24 cellular contexts compared by ENCODE assay signal in genomic region chr5:32008746-32009145, GRCh38.
DNase-seq lines count a peak whose midpoint lies in the region; ATAC-seq and TF ChIP-seq lines count a peak whose summit lies in the region.
"Had no signal": no experiment of that assay in that cellular context is flagged by ENCODE, and none has a peak within 500 bp of the region (broad histone marks: within the 10 kb centered on the region; RNA-seq: fewer than 3 reads in every experiment).

No MANE protein-coding gene starts in this region.

- H3K9me3 Mint-ChIP-seq in H9: no peaks in the 10 kb centered on the region
- H3K9me3 Mint-ChIP-seq in WTC11: no peaks in the 10 kb centered on the region
- no peaks in the 10 kb centered on the region for H3K9me3 Mint-ChIP-seq in stimulated activated naive B cell treated with anti-CD40 and anti-IgM and Interleukin-4, amounts not matched to agents 10 μg/mL and 1 μg/mL and 100 μg/mL, for 72 hours
- H3K9me3 Mint-ChIP-seq in nephron progenitor cell: no peaks in the 10 kb centered on the region
- H3K9me3 Mint-ChIP-seq: CD4-positive, alpha-beta T cell had no signal

- H3K4me3 Mint-ChIP-seq in H9: no peak overlapping the region
- no peak overlapping the region for H3K4me3 Mint-ChIP-seq in WTC11
- no peak overlapping the region for H3K4me3 Mint-ChIP-seq in stimulated activated naive B cell treated with anti-CD40 and anti-IgM and Interleukin-4, amounts not matched to agents 10 μg/mL and 1 μg/mL and 100 μg/mL, for 72 hours
- no peak overlapping the region for H3K4me3 Mint-ChIP-seq in nephron progenitor cell
- H3K4me3 Mint-ChIP-seq: CD14-positive monocyte; CD4-positive, alpha-beta T cell; CD8-positive, alpha-beta memory T cell had no signal

- POLR2A ChIA-PET in WTC11 (lab: Charles Lee): no interaction called here

- no peak overlapping the region for H4K5ac ChIP-seq in H9 (ENCODE audit: insufficient read length, low read depth, low read length)

- H3K14ac ChIP-seq in H9 (ENCODE audit: insufficient read depth, low read length): no peak overlapping the region

- no peak overlapping the region for H2BK12ac ChIP-seq in H9 (ENCODE audit: insufficient read length, low read depth, low read length)

- H3K4me2 ChIP-seq in H9 (ENCODE audit: insufficient read depth, insufficient read length, low read length): no peak overlapping the region
- H3K4me2 ChIP-seq: A549; BLaER1 treated with 17β-estradiol and CSF1 and Interleukin-3, amounts not matched to agents 10 nM and 100 nM had no signal

- DNase-seq in H9: no peak
- no peak for DNase-seq in WTC11 (ENCODE audit: low spot score)
- peak; percentile 55 for DNase-seq in mesenteric fat pad (ENCODE audit: low spot score)
- DNase-seq in stimulated activated naive B cell treated with anti-CD40 and anti-IgM and Interleukin-4, amounts not matched to agents 10 μg/mL and 1 μg/mL and 100 μg/mL, for 72 hours: no peak
- DNase-seq in SKM-1 treated with dmso at 0.1 percent for 144 hours (lab: John Stamatoyannopoulos, UW; ENCODE audit: unreplicated experiment): no peak
- no peak for DNase-seq in nephron progenitor cell
- DNase-seq: 8988T; ACHN; AML-193; BE2C; CD4-positive, alpha-beta T cell; CD8-positive, alpha-beta memory T cell; DMS 273 treated with DMSO at 0.1 percent for 48 hours; DMS79; EL; GDM1; GOT3; H7 had no signal

- no peak overlapping the region for H2BK15ac ChIP-seq in H9 (ENCODE audit: low read depth, low read length)

- no peaks in the 10 kb centered on the region for H3K27me3 ChIP-seq in H9 (ENCODE audit: insufficient read depth, low read length)
- H3K27me3 ChIP-seq: BE2C; BLaER1 treated with 17β-estradiol and CSF1 and Interleukin-3, amounts not matched to agents 10 nM and 100 nM had no signal

- H3K18ac ChIP-seq in H9 (ENCODE audit: insufficient read length, low read depth, low read length): no peak overlapping the region

- no peak overlapping the region for H2AFZ ChIP-seq in H9 (ENCODE audit: low read length)

- no peak overlapping the region for H3K9ac ChIP-seq in H9 (ENCODE audit: extremely low read depth, insufficient read length, low read length)
- H3K9ac ChIP-seq: BLaER1 treated with 17β-estradiol and CSF1 and Interleukin-3, amounts not matched to agents 10 nM and 100 nM had no signal

- CTCF ChIA-PET in WTC11 (lab: Charles Lee): interaction anchor here (0.9 to 1.6 kb wide), 2 partner anchors 77 to 84 kb away, joined by 3 to 4 read pairs; no protein-coding TSS in a partner anchor

- no peak overlapping the region for H3K4ac ChIP-seq in H9 (ENCODE audit: low read depth, low read length)

- WGBS in H9 (ENCODE audit: extremely low coverage, insufficient read length, low lambda C conversion rate): no CpG with 5 or more reads among the region's 9 CpGs

- H3K4me1 Mint-ChIP-seq in H9 (peaks cover 10 to 20% of the 10 kb centered on the region in 2 experiments), WTC11 (peaks cover 18% of the 10 kb centered on the region), nephron progenitor cell (peaks cover 17% of the 10 kb centered on the region)
- H3K4me1 Mint-ChIP-seq in stimulated activated naive B cell treated with anti-CD40 and anti-IgM and Interleukin-4, amounts not matched to agents 10 μg/mL and 1 μg/mL and 100 μg/mL, for 72 hours: no peaks in the 10 kb centered on the region
- H3K4me1 Mint-ChIP-seq: CD14-positive monocyte; CD8-positive, alpha-beta memory T cell had no signal

- no peak overlapping the region for H2AK5ac ChIP-seq in H9 (ENCODE audit: insufficient read length, low read length)

- H3K9me3 ChIP-seq in H9 (ENCODE audit: control insufficient read depth, low read depth, low read length): no peaks in the 10 kb centered on the region
- H3K9me3 ChIP-seq: A549; BE2C; BLaER1 treated with 17β-estradiol and CSF1 and Interleukin-3, amounts not matched to agents 10 nM and 100 nM had no signal

- H4K91ac ChIP-seq in H9 (ENCODE audit: insufficient read length, low read depth, low read length): no peak overlapping the region

- no peak overlapping the region for H2BK20ac ChIP-seq in H9 (ENCODE audit: low read depth, low read length, poor library complexity, severe bottlenecking)

- peak overlapping the region in 2 of 3 experiments; percentile 1 to 48; a peak in 3 of 7 replicates for H3K27ac Mint-ChIP-seq in H9
- H3K27ac Mint-ChIP-seq in WTC11: peak overlapping the region; percentile 66
- H3K27ac Mint-ChIP-seq in stimulated activated naive B cell treated with anti-CD40 and anti-IgM and Interleukin-4, amounts not matched to agents 10 μg/mL and 1 μg/mL and 100 μg/mL, for 72 hours: peak overlapping the region; percentile 32
- no peak overlapping the region for H3K27ac Mint-ChIP-seq in nephron progenitor cell
- H3K27ac Mint-ChIP-seq: CD4-positive, alpha-beta T cell; CD8-positive, alpha-beta memory T cell had no signal

- H3K27me3 Mint-ChIP-seq in H9 (ENCODE audit: low read depth) (no peaks in the 10 kb centered on the region), WTC11 (ENCODE audit: low read depth) (no peaks in the 10 kb centered on the region), nephron progenitor cell (ENCODE audit: low read depth, poor library complexity) (peaks cover 7% of the 10 kb centered on the region)
- H3K27me3 Mint-ChIP-seq in stimulated activated naive B cell treated with anti-CD40 and anti-IgM and Interleukin-4, amounts not matched to agents 10 μg/mL and 1 μg/mL and 100 μg/mL, for 72 hours: peaks cover 6% of the 10 kb centered on the region in 2 donors
- H3K27me3 Mint-ChIP-seq: CD4-positive, alpha-beta T cell had no signal

- no peak overlapping the region for H2BK120ac ChIP-seq in H9 (ENCODE audit: low read depth, low read length, poor library complexity, severe bottlenecking)

- TF ChIP-seq CTCF in H9 (conservative IDR thresholded peaks at IDR 0.05) (0 out of 3 replicates have a peak, but pooled peaks have one; percentile 7), WTC11 (IDR thresholded peaks at IDR 0.05) (no peak), nephron progenitor cell (IDR thresholded peaks at IDR 0.05) (no peak)

- H4K20me1 ChIP-seq in H9 (ENCODE audit: control insufficient read depth, insufficient read depth, insufficient read length): no peaks in the 10 kb centered on the region
- H4K20me1 ChIP-seq: BLaER1 treated with 17β-estradiol and CSF1 and Interleukin-3, amounts not matched to agents 10 nM and 100 nM had no signal

- H3K79me2 ChIP-seq in H9 (ENCODE audit: insufficient read depth, low read length): no peaks in the 10 kb centered on the region

- no peak overlapping the region for H3K23ac ChIP-seq in H9 (ENCODE audit: insufficient read length, low read depth, low read length)

- no peak overlapping the region for H2BK5ac ChIP-seq in H9 (ENCODE audit: insufficient read length, low read length)

- no peaks in the 10 kb centered on the region for H3K23me2 ChIP-seq in H9 (ENCODE audit: insufficient read length, low read depth, low read length, poor library complexity, severe bottlenecking)

- ATAC-seq in WTC11: no peak
- ATAC-seq in stimulated activated naive B cell treated with anti-CD40 and anti-IgM and Interleukin-4, amounts not matched to agents 10 μg/mL and 1 μg/mL and 100 μg/mL, for 72 hours (replicated peaks): no peak
- no peak for ATAC-seq in HG03432 (IDR thresholded peaks at IDR 0.05; ENCODE audit: unreplicated experiment)
- ATAC-seq: A549, GM12878, HCT116 had no signal

- no peak overlapping the region for H3K56ac ChIP-seq in H9 (ENCODE audit: insufficient read length, low read depth, low read length)

- no peak overlapping the region for H4K8ac ChIP-seq in H9 (replicated peaks; ENCODE audit: insufficient read length, low read depth, low read length)

- H3K36me3 Mint-ChIP-seq in H9 (ENCODE audit: insufficient read depth in 1 of 3, low read depth in 3 of 3) (peaks cover 0 to 2% (median 0%) of the 10 kb centered on the region in 3 experiments; a peak in 2 of 7 replicates), WTC11 (no peaks in the 10 kb centered on the region), nephron progenitor cell (ENCODE audit: low read depth) (no peaks in the 10 kb centered on the region)
- no peaks in the 10 kb centered on the region for H3K36me3 Mint-ChIP-seq in stimulated activated naive B cell treated with anti-CD40 and anti-IgM and Interleukin-4, amounts not matched to agents 10 μg/mL and 1 μg/mL and 100 μg/mL, for 72 hours
- H3K36me3 Mint-ChIP-seq: CD14-positive monocyte; CD8-positive, alpha-beta memory T cell had no signal

- H3K27ac ChIP-seq in H9 (ENCODE audit: insufficient read length, low read depth, low read length): no peak overlapping the region
- H3K27ac ChIP-seq: A549; BLaER1 treated with 17β-estradiol and CSF1 and Interleukin-3, amounts not matched to agents 10 nM and 100 nM had no signal

- no peaks in the 10 kb centered on the region for H3K79me1 ChIP-seq in H9 (ENCODE audit: insufficient read depth, low read depth, low read length, poor library complexity, severe bottlenecking)

- no peak overlapping the region for H3T11ph ChIP-seq in H9 (ENCODE audit: low read length)

- no peaks in the 10 kb centered on the region; the same call in 1 of the 2 replicates for H3K4me1 ChIP-seq in H9 (ENCODE audit: insufficient read depth, low read length)
- H3K4me1 ChIP-seq: A549, BE2C had no signal

TF ChIP-seq in WTC11, 78 proteins besides CTCF, POLR2A, EP300 and RAD21 (continues in another document):
- no peak for TF ChIP-seq ZMAT4 (CRISPR knock-in tag; IDR thresholded peaks at IDR 0.05)
- no peak for TF ChIP-seq ZNF232 (CRISPR knock-in tag; IDR thresholded peaks at IDR 0.05)
- TF ChIP-seq ZNF121 (CRISPR knock-in tag; IDR thresholded peaks at IDR 0.05): no peak
- no peak for TF ChIP-seq IRF1 (CRISPR knock-in tag; IDR thresholded peaks at IDR 0.05)
- no peak for TF ChIP-seq CBFB (CRISPR knock-in tag; IDR thresholded peaks at IDR 0.05; ENCODE audit: low read depth)
